Comparison of ENCODE assay signal across 14 cellular contexts in genomic region chr18:36638224-36638623, GRCh38.
A peak's percentile ranks its signal among the peaks of the same experiment; 100 is the strongest.
DNase-seq lines count a peak whose midpoint lies in the region; ATAC-seq and TF ChIP-seq lines count a peak whose summit lies in the region.
"Had no signal": no experiment of that assay in that cellular context is flagged by ENCODE, and none has a peak within 500 bp of the region (broad histone marks: within the 10 kb centered on the region; RNA-seq: fewer than 3 reads in every experiment).

No MANE protein-coding gene starts in this region.

- H3K9me3 ChIP-seq in right atrium auricular region = no peaks in the 10 kb centered on the region
- H3K9me3 ChIP-seq: left lung had no signal

- ATAC-seq in GM18511 (IDR thresholded peaks at IDR 0.05; ENCODE audit: unreplicated experiment) (peak; percentile 84), GM21360 (IDR thresholded peaks at IDR 0.05; ENCODE audit: unreplicated experiment) (peak; percentile 86), HG02970 (IDR thresholded peaks at IDR 0.05; ENCODE audit: low FRiP score, unreplicated experiment) (peak; percentile 79)
- ATAC-seq: left lung had no signal

- TF ChIP-seq CTCF in right atrium auricular region (IDR thresholded peaks at IDR 0.05) (no peak), brain microvascular endothelial cell (IDR thresholded peaks at IDR 0.05; ENCODE audit: low read depth, low read length, missing control alignments) (no peak)

- H3K36me3 ChIP-seq in right atrium auricular region (no peaks in the 10 kb centered on the region), brain microvascular endothelial cell (replicated peaks) (no peaks in the 10 kb centered on the region)
- H3K36me3 ChIP-seq: left lung had no signal

- in situ Hi-C loops in brain microvascular endothelial cell (cut with HindIII; ENCODE audit: low pct_ligation_motif_present, low sequenced_read_pairs) = no loop called here

- no peak overlapping the region for H3K4me3 ChIP-seq in right atrium auricular region
- H3K4me3 ChIP-seq in brain microvascular endothelial cell (ENCODE audit: low read depth, low read length) = no peak overlapping the region
- H3K4me3 ChIP-seq: left lung had no signal

- H3K4me1 ChIP-seq in right atrium auricular region = peaks cover 0 to 17% of the 10 kb centered on the region in 2 donors
- H3K4me1 ChIP-seq: left lung had no signal

- DNase-seq in LHCN-M2 (ENCODE audit: low read depth) (peak; percentile 44), right atrium auricular region (ENCODE audit: low spot score) (no peak), NCI-H526 (lab: John Stamatoyannopoulos, UW) (no peak), brain microvascular endothelial cell (no peak)
- DNase-seq in activated CD4-positive, CD25-positive, alpha-beta regulatory T cell treated with anti-CD3 and anti-CD28 coated beads, Interleukin-2, amount 50 U/mL, for 72 hours = no peak
- DNase-seq: left lung; NCI-H1694; nucleus accumbens; stimulated activated CD4-positive, alpha-beta T cell treated with anti-CD3 and anti-CD28 coated beads, Interleukin-1b, Interleukin-23, amount 100 ng/mL, for 48 hours; substantia nigra had no signal

- H3K27ac ChIP-seq in right atrium auricular region = no peak overlapping the region
- no peak overlapping the region for H3K27ac ChIP-seq in brain microvascular endothelial cell
- H3K27ac ChIP-seq: left lung, VCaP had no signal

- H3K27me3 ChIP-seq in right atrium auricular region (no peaks in the 10 kb centered on the region), brain microvascular endothelial cell (replicated peaks) (no peaks in the 10 kb centered on the region)
- H3K27me3 ChIP-seq: left lung had no signal
